ENCODE assay signal across 1 cellular context in genomic region chr6:37033255-37033654, GRCh38.
TF ChIP-seq lines count a peak whose summit lies in the region.

No MANE protein-coding gene starts in this region.

TF ChIP-seq in K562, 482 proteins besides CTCF, POLR2A, EP300 and RAD21 (continued from another document):
- TF ChIP-seq ATF2 (CRISPR knock-in tag; IDR thresholded peaks at IDR 0.05) (no peak), NFXL1 (CRISPR knock-in tag; IDR thresholded peaks at IDR 0.05) (no peak), TAF9B (IDR thresholded peaks at IDR 0.05; ENCODE audit: partially characterized antibody) (no peak), CEBPB (tag; IDR thresholded peaks at IDR 0.05) (no peak), JUND (IDR thresholded peaks at IDR 0.05; ENCODE audit: borderline replicate concordance, low read depth, low read length) (peak; percentile 74; the same call in 1 of the 2 replicates), JUND (tag; IDR thresholded peaks at IDR 0.05; ENCODE audit: borderline replicate concordance, low read depth, low read length) (peak; percentile 76), BACH1 (tag; IDR thresholded peaks at IDR 0.05) (0 out of 2 replicates have a peak, but pooled peaks have one; percentile 23), ATF1 (CRISPR knock-in tag; IDR thresholded peaks at IDR 0.05) (no peak), ATF1 (tag; IDR thresholded peaks at IDR 0.05) (0 out of 2 replicates have a peak, but pooled peaks have one; percentile 15), MTA3 (IDR thresholded peaks at IDR 0.05; ENCODE audit: borderline replicate concordance) (peak; percentile 46; the same call in 1 of the 2 replicates), CBX3 (IDR thresholded peaks at IDR 0.05; ENCODE audit: borderline replicate concordance in 1 of 2, low read length in 2 of 2) (peak in 1 of 2 experiments; percentile 41; a peak in 1 of 3 replicates), MLLT1 (IDR thresholded peaks at IDR 0.05) (peak in 1 of 2 experiments; percentile 52; a peak in 1 of 4 replicates), MGA (IDR thresholded peaks at IDR 0.05) (peak; percentile 42; the same call in 1 of the 2 replicates)
TF ChIP-seq in K562: peak in this region for 36.
